In the genomic region with DNA sequence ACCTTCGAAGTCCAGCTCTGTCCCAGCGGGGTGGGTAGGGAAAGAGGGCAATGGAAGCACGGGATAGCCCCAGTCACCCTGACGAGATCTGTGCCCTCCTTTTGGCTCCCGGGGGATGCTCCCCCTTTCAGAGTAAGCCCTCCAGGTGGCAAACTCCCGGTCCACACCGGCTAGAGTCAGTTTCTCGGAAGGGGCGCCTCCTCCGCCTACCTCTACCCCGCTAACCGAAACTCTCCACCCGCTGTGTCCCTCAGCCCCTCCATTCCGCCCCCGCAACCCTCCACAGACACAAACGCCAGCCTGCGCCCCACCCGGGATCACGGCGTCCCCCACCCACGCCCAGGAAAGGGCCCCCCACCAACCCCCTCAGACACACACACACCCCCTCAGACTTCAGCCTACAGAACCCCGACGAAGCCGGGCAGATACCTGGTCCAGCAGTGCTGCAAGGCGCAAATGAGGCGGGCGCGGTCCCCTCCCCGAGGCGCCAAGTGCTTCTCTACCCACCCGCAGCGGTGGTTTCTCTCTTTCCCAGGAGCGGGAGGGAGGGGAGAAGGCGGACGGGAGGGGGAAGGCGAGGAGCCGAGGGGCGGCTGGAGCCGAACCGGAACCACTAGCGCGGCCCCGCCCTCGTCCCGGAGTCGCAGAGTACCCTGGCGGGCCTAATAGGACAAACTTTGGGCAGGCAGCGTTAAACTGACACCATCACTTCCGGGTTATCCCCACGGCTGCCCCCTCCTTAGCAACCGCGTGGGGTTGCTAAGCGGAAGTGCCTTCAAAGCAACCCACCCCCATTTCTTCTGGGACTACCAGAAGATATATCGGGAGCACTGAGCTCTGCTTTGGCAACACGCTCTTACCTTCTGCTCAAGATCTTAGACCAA, we compare ENCODE assay signal across 8 cellular contexts.
DNase-seq lines count a peak whose midpoint lies in the region; ATAC-seq and TF ChIP-seq lines count a peak whose summit lies in the region.

A gene (minus strand): TSS at position 615 of the 884 bp plus-strand sequence. CDS start 55,674 bp downstream, outside the sequence.

- CTCF ChIA-PET in AG04449 (lab: Yijun Ruan, JAX): interaction anchor here (0.6 to 1.4 kb wide), 14 partner anchors 8 to 202 kb away, joined by 3 to 11 read pairs (median 5); a partner anchor contains a TSS

- no peaks in the 10 kb centered on the region for H3K27me3 Mint-ChIP-seq in central memory CD8-positive, alpha-beta T cell

- peak within 1 kb of the TSS; percentile 88 for H3K27ac Mint-ChIP-seq in central memory CD8-positive, alpha-beta T cell (ENCODE audit: low read depth)

- no peaks in the 10 kb centered on the region for H3K9me3 Mint-ChIP-seq in central memory CD8-positive, alpha-beta T cell

- TF ChIP-seq CTCF in AG04449 (IDR thresholded peaks at IDR 0.05; ENCODE audit: insufficient read depth, low read length, missing control alignments): no peak

- peaks cover 2% of the 10 kb centered on the region for H3K36me3 Mint-ChIP-seq in central memory CD8-positive, alpha-beta T cell (ENCODE audit: insufficient read depth)

- ATAC-seq in GM19023 (IDR thresholded peaks at IDR 0.05; ENCODE audit: unreplicated experiment) (peak; percentile 98), HG03342 (IDR thresholded peaks at IDR 0.05; ENCODE audit: unreplicated experiment) (peak; percentile 97)
- peak; percentile 99 for ATAC-seq in central memory CD8-positive, alpha-beta T cell (replicated peaks; ENCODE audit: extremely low read depth, poor library complexity, severe bottlenecking)

- POLR2A ChIA-PET in AG04449 (lab: Yijun Ruan, JAX): no interaction called here

- peak; percentile 84 for DNase-seq in AG04449 (ENCODE audit: low read depth, low spot score)
- DNase-seq in NCI-H446 (lab: John Stamatoyannopoulos, UW): peak; percentile 83 to 95
- DNase-seq in activated CD4-positive, CD25-positive, alpha-beta regulatory T cell treated with anti-CD3 and anti-CD28 coated beads, Interleukin-2, amount 50 U/mL, for 16 hours (ENCODE audit: low read depth, low spot score): peak; percentile 83
- DNase-seq in central memory CD8-positive, alpha-beta T cell (ENCODE audit: low spot score in 2 of 2): peak; percentile 71 to 85
- peak; percentile 98 for DNase-seq in iris pigment epithelial cell (ENCODE audit: low read depth)
- peak; percentile 86 to 88 for DNase-seq in stimulated activated CD4-positive, alpha-beta T cell treated with anti-CD3 and anti-CD28 coated beads, Interleukin-12 subunit alpha, Interleukin-12 subunit beta, amount 100 ng/mL, for 24 hours (ENCODE audit: low read depth in 2 of 2)

- H3K4me3 Mint-ChIP-seq in central memory CD8-positive, alpha-beta T cell: peak within 1 kb of the TSS; percentile 96

- H3K4me3 ChIP-seq in AG04449 (ENCODE audit: low read depth, low read length): peak within 1 kb of the TSS; percentile 95

- H3K4me1 Mint-ChIP-seq in central memory CD8-positive, alpha-beta T cell: peaks cover 19% of the 10 kb centered on the region

Comparison
In these comparisons a context has a peak if more than half of its experiments do, and no peak if none do; other contexts are left out.
1. Peak in every context shown above with its lines: DNase-seq, ATAC-seq and H3K4me3 ChIP-seq.